In genomic region chr22:39135092-39135896, GRCh38 we compare ENCODE assay signal across 8 cellular contexts. TPM values are rescaled to one million over a fixed set of nuclear protein-coding genes. Genes with fewer than 3 reads are reported as not detected.
DNase-seq lines count a peak whose midpoint lies in the region; ATAC-seq, FAIRE-seq and TF ChIP-seq lines count a peak whose summit lies in the region.

No MANE protein-coding gene starts in this region.

- no peaks in the 10 kb centered on the region for H3K4me1 ChIP-seq in gastrocnemius medialis

- intact Hi-C loops in gastrocnemius medialis (cut with DNase I; ENCODE audit: low total_unique reads) = no loop called here

- no peak for TF ChIP-seq POLR2A in gastrocnemius medialis (IDR thresholded peaks at IDR 0.05)

- H3K9me3 ChIP-seq in gastrocnemius medialis = no peaks in the 10 kb centered on the region

- in situ Hi-C loops in SK-MEL-5 (cut with HindIII; ENCODE audit: low pct_unique_long_range_greater_than_20kb, low sequenced_read_pairs) = no loop called here
- in situ Hi-C loops in gastrocnemius medialis (cut with MboI; ENCODE audit: low sequenced_read_pairs in 4 of 4) = no loop called here

- peak; percentile 11 for FAIRE-seq in GM19239 (lab: Jason Lieb, UNC)

- no peak overlapping the region for H3K4me3 ChIP-seq in AG04449 (ENCODE audit: low read depth, low read length)
- H3K4me3 ChIP-seq in cardiac fibroblast (replicated peaks in 1 of 2; ENCODE audit: low read depth in 2 of 2, low read length in 2 of 2) = no peak overlapping the region
- H3K4me3 ChIP-seq in gastrocnemius medialis = no peak overlapping the region

- ATAC-seq in gastrocnemius medialis (no peak), GM21526 (IDR thresholded peaks at IDR 0.05; ENCODE audit: low FRiP score, unreplicated experiment) (no peak)

- H3K36me3 ChIP-seq in gastrocnemius medialis = peaks cover 0 to 32% of the 10 kb centered on the region in 2 donors

- TF ChIP-seq CTCF in AG04449 (IDR thresholded peaks at IDR 0.05; ENCODE audit: insufficient read depth, low read length, missing control alignments) (peak; percentile 82), cardiac fibroblast (IDR thresholded peaks at IDR 0.05; ENCODE audit: low read depth, low read length) (peak; percentile 50), gastrocnemius medialis (IDR thresholded peaks at IDR 0.05 in 4 of 5, conservative IDR thresholded peaks at IDR 0.05 in 1 of 5) (peak in 1 of 5 experiments; percentile 26)

- DNase-seq in AG04449 (ENCODE audit: low read depth, low spot score) (no peak), GM19239 (ENCODE audit: insufficient read length, low spot score) (peak; percentile 72), SK-MEL-5 (ENCODE audit: low read depth, low spot score) (peak; percentile 62), cardiac fibroblast (ENCODE audit: low read depth in 2 of 2) (peak; percentile 39 to 42), medulla oblongata (ENCODE audit: extremely low spot score) (peak; percentile 27), pons (ENCODE audit: low spot score) (no peak), gastrocnemius medialis (no peak)

- CTCF ChIA-PET in AG04449 (lab: Yijun Ruan, JAX) = interaction anchor here (0.7 to 2.9 kb wide), 19 partner anchors 8 to 395 kb away, joined by 3 to 23 read pairs (median 4); no protein-coding TSS in a partner anchor

- POLR2A ChIA-PET in AG04449 (lab: Yijun Ruan, JAX) = interaction anchor here (0.6 kb wide), 2 partner anchors 184 to 388 kb away, joined by 3 to 4 read pairs; partner anchors contain the start of gene RPL3

- H3K27ac ChIP-seq in gastrocnemius medialis = no peak overlapping the region

- no peaks in the 10 kb centered on the region for H3K27me3 ChIP-seq in gastrocnemius medialis

RNA-seq across cellular contexts. Expression of gene CBX7, which starts 17.2 kb away (rescaled TPM):
- 2.7 and 4.7 TPM in 2 replicates for total RNA-seq in SK-MEL-5 (2014; rRNA removed; shearing (Covaris generic))
- 14.7 and 24.5 TPM in 2 replicates for polyA plus RNA-seq in SK-MEL-5 (2015; cell fraction: cytosol; rRNA removed)
- polyA plus RNA-seq in SK-MEL-5 (2015; cell fraction: nucleus; rRNA removed) = 33.0 and 37.6 TPM in 2 replicates
- total RNA-seq in gastrocnemius medialis = 10 to 100 TPM; 52.4 to 78.1 (median 62.3) TPM

RNA-seq across cellular contexts. Expression of gene APOBEC3H, which starts 38.2 kb away (rescaled TPM):
- 1.1 TPM in 1 of 2 replicates, not detected in the other for total RNA-seq in SK-MEL-5 (2014; rRNA removed; shearing (Covaris generic))
- polyA plus RNA-seq in SK-MEL-5 (2015; cell fraction: cytosol; rRNA removed) = 0.35 and 1.0 TPM in 2 replicates
- polyA plus RNA-seq in SK-MEL-5 (2015; cell fraction: nucleus; rRNA removed) = 4.4 TPM in 1 of 2 replicates, not detected in the other
- total RNA-seq in gastrocnemius medialis = not detected

RNA-seq across cellular contexts. Expression of gene APOBEC3G, which starts 58.2 kb away (rescaled TPM):
- 9.8 and 14.0 TPM in 2 replicates for total RNA-seq in SK-MEL-5 (2014; rRNA removed; shearing (Covaris generic))
- 14.7 and 16.4 TPM in 2 replicates for polyA plus RNA-seq in SK-MEL-5 (2015; cell fraction: cytosol; rRNA removed)
- 10.4 and 15.9 TPM in 2 replicates for polyA plus RNA-seq in SK-MEL-5 (2015; cell fraction: nucleus; rRNA removed)
- total RNA-seq in gastrocnemius medialis = 1 to 10 TPM in 3 of 4 donors, under 1 TPM in 1; 0.86 to 3.7 (median 2.5) TPM

Comparison
In these comparisons a context has a peak if more than half of its experiments do, and no peak if none do; other contexts are left out.
1. DNase-seq: peak in GM19239 (single experiment), SK-MEL-5 (single experiment), cardiac fibroblast (2 of 2) and medulla oblongata (single experiment); none in AG04449 (single experiment), pons (single experiment) and gastrocnemius medialis (0 of 2).